Comparison of ENCODE assay signal across 8 cellular contexts in the genomic region with DNA sequence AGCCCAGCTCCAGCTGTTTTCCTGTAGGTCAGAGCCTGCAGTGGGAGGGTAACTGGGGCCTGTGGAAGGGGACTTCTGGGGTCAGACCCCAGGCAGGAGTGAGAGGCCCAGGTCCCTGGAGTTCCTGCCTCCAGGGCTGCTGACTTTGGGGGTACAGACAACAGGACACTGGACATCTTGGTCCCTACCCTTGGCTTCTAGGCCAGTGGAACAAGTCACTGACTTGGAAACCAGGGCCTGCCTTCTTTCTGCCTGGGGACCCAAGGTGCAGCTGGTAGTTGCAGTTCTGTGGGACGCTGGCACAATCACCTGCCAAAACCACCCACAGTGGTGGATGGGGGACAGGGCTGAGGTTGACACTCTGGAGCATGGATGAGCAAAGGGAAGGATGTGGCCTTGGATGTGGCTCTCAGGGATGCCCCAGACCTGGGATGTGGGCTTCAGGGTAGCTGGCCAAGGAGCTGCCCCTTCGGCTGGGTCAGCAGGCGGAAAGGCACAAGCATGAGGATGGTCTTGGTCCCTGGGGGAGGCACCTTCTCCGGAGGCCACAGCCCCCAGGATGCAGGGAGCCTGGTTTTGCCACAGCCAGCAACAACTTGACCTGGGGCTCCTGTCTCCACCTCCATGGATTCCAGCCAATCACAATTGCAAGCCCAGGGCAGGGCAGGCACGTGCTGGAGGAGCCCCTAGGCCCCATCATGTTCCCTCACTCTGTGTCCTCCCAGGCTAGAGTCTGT. TPM values are rescaled to one million over a fixed set of nuclear protein-coding genes. Genes with fewer than 3 reads are reported as not detected.
DNase-seq lines count a peak whose midpoint lies in the region; ATAC-seq lines count a peak whose summit lies in the region.

No MANE protein-coding gene starts in this region.

- peak overlapping the region; percentile 69; the same call in 1 of the 2 replicates for H3K9ac ChIP-seq in iPS-20b (ENCODE audit: low read depth, low read length)

- CTCF ChIA-PET in activated CD8-positive, alpha-beta T cell treated with anti-CD3 and anti-CD28 coated beads, Interleukin-2, amount 10 ng/mL, durations not matched to agents 7 days and 5 days (lab: Charles Lee), result interaction anchor here (1.2 to 2.3 kb wide), 3 partner anchors 19 to 218 kb away, joined by 3 to 6 read pairs (median 4); no protein-coding TSS in a partner anchor

- no peak overlapping the region for H3K27ac Mint-ChIP-seq in activated CD8-positive, alpha-beta T cell treated with anti-CD3 and anti-CD28 coated beads, Interleukin-2, amount 10 ng/mL, durations not matched to agents 7 days and 5 days

- POLR2A ChIA-PET in activated CD8-positive, alpha-beta T cell treated with anti-CD3 and anti-CD28 coated beads, Interleukin-2, amount 10 ng/mL, durations not matched to agents 7 days and 5 days (lab: Charles Lee), result interaction anchor here (0.9 kb wide), 1 partner anchor 165 kb away, joined by 3 read pairs; no protein-coding TSS in a partner anchor

- H3K4me3 ChIP-seq in iPS-20b (ENCODE audit: low read length), result peak overlapping the region; percentile 74

- H3K27ac ChIP-seq in iPS-20b (ENCODE audit: low read length) (no peak overlapping the region), substantia nigra (ENCODE audit: low read depth, low read length, poor library complexity, severe bottlenecking) (peak overlapping the region; percentile 38)

- H3K36me3 ChIP-seq in iPS-20b (ENCODE audit: insufficient read depth, low read depth, low read length), result peaks cover 24% of the 10 kb centered on the region

- H3K4me1 Mint-ChIP-seq in activated CD8-positive, alpha-beta T cell treated with anti-CD3 and anti-CD28 coated beads, Interleukin-2, amount 10 ng/mL, durations not matched to agents 7 days and 5 days (ENCODE audit: low read depth), result peaks cover 20% of the 10 kb centered on the region

- no peak for ATAC-seq in activated CD8-positive, alpha-beta T cell treated with anti-CD3 and anti-CD28 coated beads, Interleukin-2, amount 10 ng/mL, durations not matched to agents 7 days and 5 days
- no peak for ATAC-seq in HG02870 (IDR thresholded peaks at IDR 0.05; ENCODE audit: unreplicated experiment)
- no peak for ATAC-seq in GM18517 (IDR thresholded peaks at IDR 0.05; ENCODE audit: unreplicated experiment)

- H3K4me1 ChIP-seq in iPS-20b (ENCODE audit: insufficient read depth, low read length), result peaks cover 12% of the 10 kb centered on the region

- peaks cover 7% of the 10 kb centered on the region for H3K27me3 Mint-ChIP-seq in activated CD8-positive, alpha-beta T cell treated with anti-CD3 and anti-CD28 coated beads, Interleukin-2, amount 10 ng/mL, durations not matched to agents 7 days and 5 days (ENCODE audit: low read depth)

- peak overlapping the region; percentile 70 for H3K4me3 Mint-ChIP-seq in activated CD8-positive, alpha-beta T cell treated with anti-CD3 and anti-CD28 coated beads, Interleukin-2, amount 10 ng/mL, durations not matched to agents 7 days and 5 days

- H3K9me3 Mint-ChIP-seq in activated CD8-positive, alpha-beta T cell treated with anti-CD3 and anti-CD28 coated beads, Interleukin-2, amount 10 ng/mL, durations not matched to agents 7 days and 5 days (ENCODE audit: insufficient read depth), result no peaks in the 10 kb centered on the region

- peaks cover 18% of the 10 kb centered on the region for H3K36me3 Mint-ChIP-seq in activated CD8-positive, alpha-beta T cell treated with anti-CD3 and anti-CD28 coated beads, Interleukin-2, amount 10 ng/mL, durations not matched to agents 7 days and 5 days (ENCODE audit: low read depth)

- no peaks in the 10 kb centered on the region for H3K9me3 ChIP-seq in iPS-20b (ENCODE audit: insufficient read depth, low read depth, low read length)

- no peaks in the 10 kb centered on the region for H3K27me3 ChIP-seq in iPS-20b (ENCODE audit: insufficient read depth, low read length)

- peak; percentile 51 for DNase-seq in NCI-H82 (lab: John Stamatoyannopoulos, UW)
- no peak for DNase-seq in NCI-H82 treated with DMSO at 0.1 percent for 48 hours (lab: John Stamatoyannopoulos, UW; ENCODE audit: unreplicated experiment)
- DNase-seq in activated CD8-positive, alpha-beta T cell treated with anti-CD3 and anti-CD28 coated beads, Interleukin-2, amount 10 ng/mL, durations not matched to agents 7 days and 5 days, result no peak
- DNase-seq in substantia nigra (lab: John Stamatoyannopoulos, UW), result no peak
- DNase-seq in NCI-H1694 (lab: John Stamatoyannopoulos, UW), result no peak

RNA-seq across cellular contexts. Expression of gene JMJD4, which starts 5.8 kb away (rescaled TPM):
- 10 to 100 TPM; 16.8 to 17.3 TPM for total RNA-seq in activated CD8-positive, alpha-beta T cell treated with anti-CD3 and anti-CD28 coated beads, Interleukin-2, amount 10 ng/mL, durations not matched to agents 7 days and 5 days

RNA-seq across cellular contexts. Expression of gene SNAP47, which starts 5.9 kb away (rescaled TPM):
- 10 to 100 TPM; 20.7 to 25.3 TPM for total RNA-seq in activated CD8-positive, alpha-beta T cell treated with anti-CD3 and anti-CD28 coated beads, Interleukin-2, amount 10 ng/mL, durations not matched to agents 7 days and 5 days
